ENCODE assay signal across 23 cellular contexts in the genomic region with DNA sequence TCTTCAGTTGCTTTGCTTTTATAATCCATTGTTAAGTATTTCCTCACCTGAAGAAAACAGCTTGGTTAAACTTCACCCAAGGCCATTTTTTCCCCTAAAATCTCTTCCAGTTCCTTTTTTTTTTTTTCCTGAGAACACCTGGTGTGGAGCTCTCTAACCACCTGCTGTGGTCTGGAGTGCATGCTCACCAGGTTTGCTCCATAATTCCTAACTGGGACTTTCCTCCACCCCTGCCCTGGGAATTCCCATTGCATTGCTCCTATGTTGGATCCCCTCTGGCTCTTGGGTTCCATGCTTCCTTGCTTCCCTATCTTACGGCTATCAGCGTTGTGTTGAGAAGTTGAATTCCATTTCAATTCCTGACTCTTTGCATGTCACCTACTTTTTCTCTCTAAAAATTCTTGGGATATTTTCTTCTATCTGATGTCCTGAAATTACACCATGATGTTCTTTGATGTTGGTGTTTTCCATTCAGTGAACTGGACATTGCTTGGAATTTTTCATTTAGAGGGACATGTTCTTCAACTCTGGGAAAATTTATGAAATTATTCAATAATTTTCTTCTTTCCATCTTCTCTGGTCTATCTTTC.
"Had no signal": no experiment of that assay in that cellular context is flagged by ENCODE, and none has a peak within 500 bp of the region (broad histone marks: within the 10 kb centered on the region; RNA-seq: fewer than 3 reads in every experiment).

No MANE protein-coding gene starts in this region.

- H3K4me3 Mint-ChIP-seq: immature natural killer cell; memory B cell; naive thymus-derived CD4-positive, alpha-beta T cell; natural killer cell treated with Interleukin-12 subunit alpha and Interleukin-12 subunit beta and Interleukin-15 and Interleukin-18, amount 100 ng/mL, for 72 hours; stimulated activated naive B cell treated with anti-CD40 and anti-IgM and Interleukin-4, amounts not matched to agents 10 μg/mL and 1 μg/mL and 100 μg/mL, for 72 hours had no signal

- ATAC-seq: mucosa of descending colon; naive thymus-derived CD4-positive, alpha-beta T cell; natural killer cell treated with Interleukin-12 subunit alpha and Interleukin-12 subunit beta and Interleukin-15 and Interleukin-18, amount 100 ng/mL, for 72 hours; right lobe of liver; stimulated activated naive B cell treated with anti-CD40 and anti-IgM and Interleukin-4, amounts not matched to agents 10 μg/mL and 1 μg/mL and 100 μg/mL, for 72 hours; stimulated activated naive CD8-positive, alpha-beta T cell treated with anti-CD3 and anti-CD28 coated beads, Interleukin-15, Interleukin-2, amounts not matched to agents 100 U/mL and 50 U/mL, for 24 hours; upper lobe of right lung had no signal

- DNase-seq: hypothalamus; immature natural killer cell; kidney; left ventricle myocardium inferior; midbrain; mucosa of descending colon; naive thymus-derived CD4-positive, alpha-beta T cell; ovary; right lobe of liver; stimulated activated CD4-positive, alpha-beta T cell treated with anti-CD3 and anti-CD28 coated beads, Interleukin-1b, Interleukin-23, amount 100 ng/mL, for 48 hours; stimulated activated CD4-positive, alpha-beta T cell treated with anti-CD3 and anti-CD28 coated beads, Interleukin-2, amount 100 ng/mL, for 48 hours; stimulated activated CD4-positive, alpha-beta T cell treated with anti-CD3 and anti-CD28 coated beads, Interleukin-4, amount 100 ng/mL, for 4 hours; stimulated activated CD8-positive, alpha-beta memory T cell treated with anti-CD3 and anti-CD28 coated beads, Interleukin-4, amount 100 ng/mL, for 48 hours; stimulated activated naive B cell treated with anti-CD40 and anti-IgM and Interleukin-4, amounts not matched to agents 10 μg/mL and 1 μg/mL and 100 μg/mL, for 72 hours; stimulated activated naive CD8-positive, alpha-beta T cell treated with anti-CD3 and anti-CD28 coated beads, Interleukin-15, Interleukin-2, amounts not matched to agents 100 U/mL and 50 U/mL, for 24 hours; stomach; testis; thyroid gland; transverse colon; upper lobe of right lung had no signal

- H3K27me3 Mint-ChIP-seq: progenitor cell of endocrine pancreas had no signal

- H3K4me1 Mint-ChIP-seq: immature natural killer cell; memory B cell; naive thymus-derived CD4-positive, alpha-beta T cell; stimulated activated naive B cell treated with anti-CD40 and anti-IgM and Interleukin-4, amounts not matched to agents 10 μg/mL and 1 μg/mL and 100 μg/mL, for 72 hours had no signal

- H3K27ac Mint-ChIP-seq: immature natural killer cell; memory B cell; naive thymus-derived CD4-positive, alpha-beta T cell; natural killer cell treated with Interleukin-12 subunit alpha and Interleukin-12 subunit beta and Interleukin-15 and Interleukin-18, amount 100 ng/mL, for 72 hours; progenitor cell of endocrine pancreas; stimulated activated naive B cell treated with anti-CD40 and anti-IgM and Interleukin-4, amounts not matched to agents 10 μg/mL and 1 μg/mL and 100 μg/mL, for 72 hours had no signal
